8 cellular contexts compared by ENCODE assay signal in genomic region chr12:12562016-12562483, GRCh38. TPM values are rescaled to one million over a fixed set of nuclear protein-coding genes. Genes with fewer than 3 reads are reported as not detected.
A peak's percentile ranks its signal among the peaks of the same experiment; 100 is the strongest.
DNase-seq lines count a peak whose midpoint lies in the region; ATAC-seq and TF ChIP-seq lines count a peak whose summit lies in the region.

No MANE protein-coding gene starts in this region.

- peak in 1 of 2 donors; percentile 7 for TF ChIP-seq POLR2A in uterus (IDR thresholded peaks at IDR 0.05)

- intact Hi-C loops in naive thymus-derived CD4-positive, alpha-beta T cell (cut with micrococcal nuclease) = loop anchor here (1.0 to 5.0 kb wide), 10 partner anchors 35 to 910 kb away; partner anchors contain the start of genes GPR19 (in 2 of the 2), APOLD1 (in 1 of the 2), CREBL2 (in 1 of the 2) and DDX47 (in 1 of the 2)
- intact Hi-C loops in uterus (cut with DNase I; ENCODE audit: low total_unique reads) = loop anchor here (10.0 kb wide), 1 partner anchor 187 kb away; no protein-coding TSS in a partner anchor

- DNase-seq in M059J (ENCODE audit: low read depth) (peak; percentile 36), activated T-cell treated with anti-CD3 and anti-CD28 coated beads for 4 hours (peak; percentile 7), uterus (peak; percentile 44), NCI-H226 (no peak)
- DNase-seq in naive thymus-derived CD4-positive, alpha-beta T cell = peak in 4 of 9 donors; percentile 30 to 63 (median 44)

- H3K4me1 ChIP-seq in naive thymus-derived CD4-positive, alpha-beta T cell (ENCODE audit: control insufficient read depth in 2 of 2, insufficient read depth in 2 of 2, low read length in 2 of 2) = peaks cover 14 to 16% of the 10 kb centered on the region in 2 donors
- no peaks in the 10 kb centered on the region for H3K4me1 ChIP-seq in uterus

- CTCF ChIA-PET in naive thymus-derived CD4-positive, alpha-beta T cell (lab: Charles Lee) = interaction anchor here (0.6 to 1.5 kb wide), 3 partner anchors 29 to 204 kb away, joined by 3 to 5 read pairs (median 3); partner anchors contain the start of gene BORCS5

- H3K9me3 Mint-ChIP-seq in naive thymus-derived CD4-positive, alpha-beta T cell = peaks cover 0 to 9% (median 3%) of the 10 kb centered on the region in 11 donors

- ATAC-seq in esophagus mucosa (peak; percentile 1), GM19328 (IDR thresholded peaks at IDR 0.05; ENCODE audit: unreplicated experiment) (no peak)
- ATAC-seq in naive thymus-derived CD4-positive, alpha-beta T cell = no peak

- peaks cover 13 to 52% (median 39%) of the 10 kb centered on the region in 7 donors for H3K4me1 Mint-ChIP-seq in naive thymus-derived CD4-positive, alpha-beta T cell

- no peaks in the 10 kb centered on the region for H3K9me3 ChIP-seq in naive thymus-derived CD4-positive, alpha-beta T cell (ENCODE audit: control insufficient read depth in 2 of 3, low read length in 3 of 3)
- no peaks in the 10 kb centered on the region for H3K9me3 ChIP-seq in uterus

- TF ChIP-seq CTCF in uterus (IDR thresholded peaks at IDR 0.05) = no peak

- POLR2A ChIA-PET in naive thymus-derived CD4-positive, alpha-beta T cell (lab: Charles Lee) = interaction anchor here (0.8 to 2.7 kb wide), 21 partner anchors 13 to 205 kb away, joined by 3 to 27 read pairs (median 6); partner anchors contain the start of genes BORCS5 and CREBL2

- H3K36me3 ChIP-seq in naive thymus-derived CD4-positive, alpha-beta T cell (ENCODE audit: control insufficient read depth in 2 of 3, insufficient read depth in 3 of 3, low read length in 3 of 3) = peaks cover 0 to 3% (median 0%) of the 10 kb centered on the region in 3 experiments
- H3K36me3 ChIP-seq in uterus = no peaks in the 10 kb centered on the region

- no peaks in the 10 kb centered on the region for H3K27me3 Mint-ChIP-seq in naive thymus-derived CD4-positive, alpha-beta T cell

- H3K4me3 ChIP-seq in GM08714 (ENCODE audit: low read length) (peak overlapping the region; percentile 83), uterus (peak overlapping the region; percentile 96 to 98)
- peak overlapping the region; percentile 62 for H3K4me3 ChIP-seq in naive thymus-derived CD4-positive, alpha-beta T cell (ENCODE audit: low read length)

- H3K27ac ChIP-seq in naive thymus-derived CD4-positive, alpha-beta T cell (ENCODE audit: low read depth, low read length) = peak overlapping the region; percentile 92
- H3K27ac ChIP-seq in uterus = peak overlapping the region; percentile 100

- peaks cover 0 to 18% (median 0%) of the 10 kb centered on the region in 5 donors for H3K36me3 Mint-ChIP-seq in naive thymus-derived CD4-positive, alpha-beta T cell

- peak overlapping the region; percentile 85 to 95 (median 90) for H3K4me3 Mint-ChIP-seq in naive thymus-derived CD4-positive, alpha-beta T cell

- no peaks in the 10 kb centered on the region for H3K27me3 ChIP-seq in naive thymus-derived CD4-positive, alpha-beta T cell (ENCODE audit: control insufficient read depth in 2 of 2, insufficient read depth in 2 of 2, low read length in 2 of 2)
- H3K27me3 ChIP-seq in uterus = no peaks in the 10 kb centered on the region

- H3K27ac Mint-ChIP-seq in naive thymus-derived CD4-positive, alpha-beta T cell = peak overlapping the region; percentile 92 to 100 (median 97)

RNA-seq across cellular contexts. Expression of gene DUSP16, which starts 0.6 kb away (rescaled TPM):
- 11.1 and 13.3 TPM in 2 replicates for total RNA-seq in M059J (2014; rRNA removed; shearing (Covaris generic))
- total RNA-seq in esophagus mucosa = 22.3 TPM
- total RNA-seq in naive thymus-derived CD4-positive, alpha-beta T cell = 10 to 100 TPM; 26.8 to 42.8 (median 38.9) TPM
- 1 to 10 TPM; 4.4 to 5.0 TPM for polyA plus RNA-seq in naive thymus-derived CD4-positive, alpha-beta T cell
- 10 to 100 TPM; 20.5 to 46.0 (median 35.5) TPM for total RNA-seq in uterus

RNA-seq across cellular contexts. Expression of gene CREBL2, which starts 49.6 kb away (rescaled TPM):
- 22.9 and 37.3 TPM in 2 replicates for total RNA-seq in M059J (2014; rRNA removed; shearing (Covaris generic))
- total RNA-seq in esophagus mucosa (9.2 TPM), uterus (10 to 100 TPM; 18.7 to 33.4 (median 28.3) TPM)
- total RNA-seq in naive thymus-derived CD4-positive, alpha-beta T cell = 10 to 100 TPM; 17.3 to 39.5 (median 24.9) TPM
- 10 to 100 TPM; 40.2 to 46.5 TPM for polyA plus RNA-seq in naive thymus-derived CD4-positive, alpha-beta T cell
